Comparison of ENCODE assay signal across 23 cellular contexts in the genomic region with DNA sequence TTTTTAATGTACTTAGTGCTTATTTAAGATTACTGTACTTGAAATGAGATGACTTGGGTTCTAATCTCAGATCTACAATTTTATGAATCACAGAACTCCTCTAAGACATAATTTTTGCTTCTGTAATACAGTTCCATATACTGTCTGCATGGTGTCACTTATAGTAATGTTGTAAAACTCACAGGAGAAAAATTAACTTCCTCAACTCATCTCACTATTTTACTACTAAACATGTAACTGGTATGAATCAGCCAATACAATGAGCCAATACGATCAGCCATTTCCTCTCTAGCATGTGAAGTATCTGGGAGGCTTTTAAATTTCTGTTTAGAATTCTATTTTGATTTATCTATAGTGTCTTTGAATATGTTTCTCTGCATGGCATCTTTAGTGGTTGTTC.
"Had no signal": no experiment of that assay in that cellular context is flagged by ENCODE, and none has a peak within 500 bp of the region (broad histone marks: within the 10 kb centered on the region; RNA-seq: fewer than 3 reads in every experiment).

No MANE protein-coding gene starts in this region.

- ATAC-seq: HepG2, Panc1, PC-3 had no signal

- DNase-seq: IMR-90, Karpas-422, KG1, MG63, NCI-H1092, NCI-H1105 treated with DMSO at 0.1 percent for 48 hours, NCI-H1417 treated with DMSO at 0.1 percent for 48 hours, NCI-H146, NCI-H1694 treated with DMSO at 0.1 percent for 48 hours, NCI-H1930, NCI-H2081, NCI-H2171, NCI-H226, NCI-H446, NCI-H510A, NCI-H524 treated with DMSO at 0.1 percent for 48 hours, NCI-H69, NCI-H774, PC-3, SHP77, SK-N-SH had no signal
